15 cellular contexts compared by ENCODE assay signal in the genomic region with DNA sequence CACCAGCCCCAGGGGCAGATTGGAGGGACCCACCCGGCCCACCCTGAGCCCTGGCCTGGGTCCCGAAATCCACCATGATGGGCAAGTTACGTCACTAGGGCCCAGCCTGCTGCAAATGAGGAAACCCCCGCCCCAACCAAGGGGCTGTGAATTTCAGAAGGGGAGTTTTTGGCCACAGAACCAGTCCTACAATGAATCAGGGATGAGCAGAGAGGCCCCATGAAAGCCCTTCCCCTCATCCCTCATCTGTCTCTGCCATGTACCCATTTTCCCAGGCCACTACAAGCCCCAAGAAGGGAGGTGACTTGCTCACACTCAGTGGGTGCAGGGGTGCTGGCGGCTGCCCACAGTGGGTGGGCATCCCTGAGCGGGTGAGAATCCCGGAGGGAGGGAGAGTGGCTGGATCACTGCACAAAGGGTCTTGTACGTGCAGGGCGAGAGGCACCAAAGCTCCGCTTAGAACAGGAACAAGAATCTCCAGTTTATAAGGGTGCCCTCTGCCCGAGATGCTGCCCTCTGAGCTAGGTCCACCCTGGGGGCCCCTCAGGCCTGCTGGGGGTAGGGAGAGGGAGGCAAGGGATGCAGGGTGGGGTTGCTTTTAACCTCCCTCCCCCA. TPM values are rescaled to one million over a fixed set of nuclear protein-coding genes. Genes with fewer than 3 reads are reported as not detected.
DNase-seq lines count a peak whose midpoint lies in the region; ATAC-seq lines count a peak whose summit lies in the region.
"Had no signal": no experiment of that assay in that cellular context is flagged by ENCODE, and none has a peak within 500 bp of the region (broad histone marks: within the 10 kb centered on the region; RNA-seq: fewer than 3 reads in every experiment).

No MANE protein-coding gene starts in this region.

- in situ Hi-C loops in KBM-7 (cut with MboI; ENCODE audit: low pct_unique_long_range_greater_than_20kb, low sequenced_read_pairs): no loop called here

- H3K4me1 Mint-ChIP-seq in activated naive CD8-positive, alpha-beta T cell treated with anti-CD3 and anti-CD28 coated beads, Interleukin-2, amount 10 ng/mL, durations not matched to agents 7 days and 5 days: peaks cover 63% of the 10 kb centered on the region

- no peaks in the 10 kb centered on the region for H3K36me3 Mint-ChIP-seq in activated naive CD8-positive, alpha-beta T cell treated with anti-CD3 and anti-CD28 coated beads, Interleukin-2, amount 10 ng/mL, durations not matched to agents 7 days and 5 days

- POLR2A ChIA-PET in activated naive CD8-positive, alpha-beta T cell treated with anti-CD3 and anti-CD28 coated beads, Interleukin-2, amount 10 ng/mL, durations not matched to agents 7 days and 5 days (lab: Charles Lee): interaction anchor here (1.0 to 1.4 kb wide), 4 partner anchors 31 to 72 kb away, joined by 3 to 4 read pairs (median 4); no protein-coding TSS in a partner anchor

- peak overlapping the region; percentile 87 for H3K27ac Mint-ChIP-seq in activated naive CD8-positive, alpha-beta T cell treated with anti-CD3 and anti-CD28 coated beads, Interleukin-2, amount 10 ng/mL, durations not matched to agents 7 days and 5 days

- ATAC-seq in HG02610 (IDR thresholded peaks at IDR 0.05; ENCODE audit: unreplicated experiment) (peak; percentile 19), GM18868 (IDR thresholded peaks at IDR 0.05; ENCODE audit: unreplicated experiment) (no peak), HG02623 (IDR thresholded peaks at IDR 0.05; ENCODE audit: unreplicated experiment) (no peak)
- ATAC-seq in activated naive CD8-positive, alpha-beta T cell treated with anti-CD3 and anti-CD28 coated beads, Interleukin-2, amount 10 ng/mL, durations not matched to agents 7 days and 5 days (ENCODE audit: low read depth): no peak
- ATAC-seq: body of pancreas, K562, left lung had no signal

- no peaks in the 10 kb centered on the region for H3K27me3 Mint-ChIP-seq in activated naive CD8-positive, alpha-beta T cell treated with anti-CD3 and anti-CD28 coated beads, Interleukin-2, amount 10 ng/mL, durations not matched to agents 7 days and 5 days

- no peaks in the 10 kb centered on the region for H3K9me3 Mint-ChIP-seq in activated naive CD8-positive, alpha-beta T cell treated with anti-CD3 and anti-CD28 coated beads, Interleukin-2, amount 10 ng/mL, durations not matched to agents 7 days and 5 days

- peak overlapping the region; percentile 70 for H3K4me3 Mint-ChIP-seq in activated naive CD8-positive, alpha-beta T cell treated with anti-CD3 and anti-CD28 coated beads, Interleukin-2, amount 10 ng/mL, durations not matched to agents 7 days and 5 days

- DNase-seq in activated CD8-positive, alpha-beta memory T cell treated with anti-CD3 and anti-CD28 coated beads, Interleukin-2, amount 50 U/mL, for 48 hours: peak; percentile 73
- no peak for DNase-seq in activated CD8-positive, alpha-beta memory T cell treated with anti-CD3 and anti-CD28 coated beads, Interleukin-2, amount 50 U/mL, for 4 hours
- no peak for DNase-seq in activated naive CD8-positive, alpha-beta T cell treated with anti-CD3 and anti-CD28 coated beads, Interleukin-2, amount 10 ng/mL, durations not matched to agents 7 days and 5 days
- peak; percentile 68 for DNase-seq in stimulated activated CD8-positive, alpha-beta memory T cell treated with anti-CD3 and anti-CD28 coated beads, Interleukin-4, amount 100 ng/mL, for 48 hours
- DNase-seq in KBM-7: no peak
- DNase-seq: ACHN, body of pancreas, left lung, NCI-H1417, NCI-H2227 treated with DMSO at 0.1 percent for 48 hours, SJCRH30 had no signal

RNA-seq across cellular contexts. Expression of a gene that starts 10.4 kb away (rescaled TPM):
- 100 to 1,000 TPM; 283 to 315 TPM for total RNA-seq in activated naive CD8-positive, alpha-beta T cell treated with anti-CD3 and anti-CD28 coated beads, Interleukin-2, amount 10 ng/mL, durations not matched to agents 7 days and 5 days

Comparison
In these comparisons a context has a peak if more than half of its experiments do, and no peak if none do; other contexts are left out.
1. DNase-seq: peak in activated CD8-positive, alpha-beta memory T cell treated with anti-CD3 and anti-CD28 coated beads, Interleukin-2, amount 50 U/mL, for 48 hours (single experiment) and stimulated activated CD8-positive, alpha-beta memory T cell treated with anti-CD3 and anti-CD28 coated beads, Interleukin-4, amount 100 ng/mL, for 48 hours (single experiment); none in activated CD8-positive, alpha-beta memory T cell treated with anti-CD3 and anti-CD28 coated beads, Interleukin-2, amount 50 U/mL, for 4 hours (single experiment), activated naive CD8-positive, alpha-beta T cell treated with anti-CD3 and anti-CD28 coated beads, Interleukin-2, amount 10 ng/mL, durations not matched to agents 7 days and 5 days (single experiment) and KBM-7 (single experiment).